16 cellular contexts compared by ENCODE assay signal in the genomic region with DNA sequence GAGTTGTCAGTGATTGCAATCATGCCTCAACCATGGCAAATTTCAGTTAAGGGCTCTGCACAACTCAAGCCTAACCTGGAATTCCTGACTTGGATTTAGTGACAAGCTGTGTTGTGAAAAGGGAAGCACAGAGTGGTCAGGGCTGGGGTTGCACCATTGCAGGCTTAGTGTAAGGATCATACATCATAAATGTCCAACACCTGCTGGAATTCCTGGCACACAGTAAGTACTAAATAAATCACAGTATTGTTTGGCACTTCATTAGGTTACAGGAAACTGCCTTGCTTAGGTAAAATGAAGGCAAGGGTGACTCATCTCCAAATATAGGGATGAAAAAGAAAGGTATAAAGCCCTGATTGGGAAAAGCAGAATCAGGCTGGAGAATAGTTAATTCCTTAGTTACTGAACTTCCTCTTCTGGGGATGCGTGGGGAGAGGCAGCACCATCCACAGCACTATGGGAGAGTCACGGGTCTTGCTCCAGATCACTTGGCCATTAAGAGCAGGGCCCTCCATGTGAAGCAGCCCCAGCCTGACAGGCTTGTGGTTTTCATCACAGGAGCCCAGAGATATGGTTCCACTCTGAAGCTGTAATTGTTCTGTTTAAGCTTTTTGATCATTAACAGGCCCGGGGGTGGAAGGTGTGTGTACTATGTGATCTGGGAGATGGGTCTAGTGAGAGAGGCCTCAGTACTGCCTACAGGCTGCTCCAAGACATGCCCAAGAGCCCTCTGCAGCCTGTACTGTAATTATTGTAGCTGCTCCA. TPM values are rescaled to one million over a fixed set of nuclear protein-coding genes. Genes with fewer than 3 reads are reported as not detected.
DNase-seq lines count a peak whose midpoint lies in the region; ATAC-seq and TF ChIP-seq lines count a peak whose summit lies in the region.
"Had no signal": no experiment of that assay in that cellular context is flagged by ENCODE, and none has a peak within 500 bp of the region (broad histone marks: within the 10 kb centered on the region; RNA-seq: fewer than 3 reads in every experiment).

No MANE protein-coding gene starts in this region.

- TF ChIP-seq CTCF in psoas muscle (IDR thresholded peaks at IDR 0.05), result no peak

- 23 to 53% (median 32%) methylated on average over 3 of the region's 3 CpGs for WGBS in psoas muscle, 3 donors

- H3K27me3 ChIP-seq in psoas muscle (ENCODE audit: insufficient read depth in 3 of 3, low read length in 2 of 3), result no peaks in the 10 kb centered on the region

- intact Hi-C loops in psoas muscle (cut with DNase I), result no loop called here

- H3K4me1 ChIP-seq in psoas muscle, result peaks cover 23% of the 10 kb centered on the region

- peak overlapping the region; percentile 85 for H3K27ac ChIP-seq in psoas muscle

- ATAC-seq in GM18511 (IDR thresholded peaks at IDR 0.05; ENCODE audit: unreplicated experiment) (peak; percentile 54), psoas muscle (peak; percentile 86 to 95 (median 94)), HG03025 (IDR thresholded peaks at IDR 0.05; ENCODE audit: low FRiP score, unreplicated experiment) (no peak), GM19395 (IDR thresholded peaks at IDR 0.05; ENCODE audit: unreplicated experiment) (no peak)

- H3K9me3 ChIP-seq in psoas muscle, result no peaks in the 10 kb centered on the region

- peak overlapping the region; percentile 14 for H3K4me3 ChIP-seq in psoas muscle

- DNase-seq in ELF-1 (ENCODE audit: low read depth, low spot score), result peak; percentile 5
- DNase-seq in OCI-M1 (lab: John Stamatoyannopoulos, UW), result peak; percentile 9
- peak in 1 of 2 donors; percentile 64 for DNase-seq in psoas muscle
- DNase-seq in stimulated activated CD4-positive, alpha-beta T cell treated with anti-CD3 and anti-CD28 coated beads, Interleukin-2, amount 100 ng/mL, for 24 hours, result no peak
- DNase-seq: CD4-positive, alpha-beta memory T cell; GOT3; HFFc6; Kasumi-1; NCI-H2029 treated with DMSO at 0.1 percent for 48 hours; NCI-H524; NK-92 treated with Interleukin-12 subunit alpha and Interleukin-12 subunit beta, amount 100 ng/mL, for 24 hours; T-helper 1 cell had no signal

- H3K36me3 ChIP-seq in psoas muscle (ENCODE audit: insufficient read depth in 1 of 2, low read depth in 1 of 2), result peaks cover 0 to 3% of the 10 kb centered on the region in 2 donors

RNA-seq across cellular contexts. Expression of a gene that starts 39.7 kb away (rescaled TPM):
- 10 to 100 TPM; 18.0 to 53.6 (median 26.8) TPM for total RNA-seq in psoas muscle
- polyA plus RNA-seq in psoas muscle, result 10 to 100 TPM; 10.8 to 20.8 (median 12.8) TPM
- total RNA-seq: CD4-positive, alpha-beta memory T cell; HFFc6; SK-MEL-5 had no signal
- polyA plus RNA-seq: CD4-positive, alpha-beta memory T cell had no signal

Comparison
In these comparisons a context has a peak if more than half of its experiments do, and no peak if none do; other contexts are left out.
1. DNase-seq: peak in ELF-1 (single experiment) and OCI-M1 (single experiment); none in stimulated activated CD4-positive, alpha-beta T cell treated with anti-CD3 and anti-CD28 coated beads, Interleukin-2, amount 100 ng/mL, for 24 hours (0 of 2).
2. ATAC-seq: peak in GM18511 (single experiment) and psoas muscle (4 of 4); none in HG03025 (single experiment) and GM19395 (single experiment).